In the genomic region with DNA sequence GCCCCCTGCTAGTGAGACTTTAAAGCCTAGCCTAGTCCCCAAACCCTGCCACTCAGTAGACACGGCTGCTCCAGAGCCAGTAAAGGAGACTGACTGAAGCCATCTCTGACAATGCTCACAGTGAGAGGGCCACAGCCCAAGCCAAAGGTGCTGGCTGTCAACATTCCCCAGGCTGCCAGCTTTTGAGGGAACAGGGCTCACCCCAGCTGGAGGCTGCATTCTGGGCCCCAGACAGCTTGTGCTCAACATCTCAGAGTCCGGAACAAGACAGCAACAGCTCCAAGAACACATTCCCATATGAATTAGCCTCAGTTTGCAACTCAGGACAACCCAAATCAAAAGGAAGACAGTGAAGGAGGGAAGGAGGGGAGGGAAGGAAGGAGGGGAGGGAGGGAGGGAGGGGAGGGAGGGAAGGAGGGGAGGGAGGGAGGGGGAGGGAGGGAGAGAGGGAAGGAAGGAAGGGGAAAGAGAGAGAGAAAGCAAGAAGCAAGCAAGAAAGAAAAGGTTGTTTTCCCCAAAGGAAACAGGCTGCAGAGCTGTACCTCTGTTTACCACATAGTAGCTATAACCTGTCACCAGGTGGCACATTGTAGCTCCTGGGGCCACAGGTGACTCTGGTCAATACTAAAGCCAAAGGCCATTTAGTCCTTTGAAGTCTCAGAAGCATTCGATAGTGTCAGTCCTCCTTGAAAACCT, we compare ENCODE assay signal across 22 cellular contexts. TPM values are rescaled to one million over a fixed set of nuclear protein-coding genes. Genes with fewer than 3 reads are reported as not detected.
DNase-seq lines count a peak whose midpoint lies in the region; ATAC-seq and TF ChIP-seq lines count a peak whose summit lies in the region.
"Had no signal": no experiment of that assay in that cellular context is flagged by ENCODE, and none has a peak within 500 bp of the region (broad histone marks: within the 10 kb centered on the region; RNA-seq: fewer than 3 reads in every experiment).

No MANE protein-coding gene starts in this region.

- no peak overlapping the region for H2AFZ ChIP-seq in GM23338
- H2AFZ ChIP-seq: parathyroid adenoma had no signal

- H4K20me1 ChIP-seq in GM23338 (replicated peaks; ENCODE audit: insufficient read depth): peaks cover 16% of the 10 kb centered on the region

- no peak overlapping the region for H3K27ac ChIP-seq in GM23338 (ENCODE audit: low read depth)
- H3K27ac ChIP-seq: breast epithelium, parathyroid adenoma, tibial nerve had no signal

- intact Hi-C loops in lower leg skin (cut with DNase I; ENCODE audit: low total_unique reads): loop anchor here (10.0 kb wide), 2 partner anchors 106 to 414 kb away; no protein-coding TSS in a partner anchor

- H3K4me1 ChIP-seq in GM23338 (ENCODE audit: insufficient read depth): peaks cover 35% of the 10 kb centered on the region
- H3K4me1 ChIP-seq: breast epithelium had no signal

- peaks cover 17% of the 10 kb centered on the region for H3K27me3 Mint-ChIP-seq in GM23338 (ENCODE audit: insufficient read depth, low read depth, poor library complexity)

- 40 to 53% methylated on average over 3 of the region's 3 CpGs for WGBS in lower leg skin, 2 donors

- TF ChIP-seq CTCF in GM23338 (conservative IDR thresholded peaks at IDR 0.05; ENCODE audit: low read depth in 2 of 2): peak in 1 of 2 experiments; percentile 30; a peak in 1 of 4 replicates
- TF ChIP-seq CTCF in lower leg skin (IDR thresholded peaks at IDR 0.05): no peak

- peaks cover 4% of the 10 kb centered on the region; the same call in 1 of the 3 replicates for H3K36me3 Mint-ChIP-seq in GM23338 (ENCODE audit: low read depth)

- H3K4me1 Mint-ChIP-seq in GM23338: peaks cover 62% of the 10 kb centered on the region

- no peak for TF ChIP-seq POLR2A in lower leg skin (IDR thresholded peaks at IDR 0.05)

- H3K4me2 ChIP-seq in GM23338: peak overlapping the region; percentile 60

- peak; percentile 46 for DNase-seq in GM23338 (ENCODE audit: low spot score)
- DNase-seq in cerebellar nuclear complex (lab: John Stamatoyannopoulos, UW): peak; percentile 40 to 69
- no peak for DNase-seq in NCI-H82 (lab: John Stamatoyannopoulos, UW)
- DNase-seq in lower leg skin (ENCODE audit: low spot score in 2 of 2): no peak
- DNase-seq: activated CD4-positive, alpha-beta memory T cell treated with anti-CD3 and anti-CD28 coated beads, Interleukin-2, amount 10 ng/mL, durations not matched to agents 7 days and 5 days; activated CD4-positive, CD25-positive, alpha-beta regulatory T cell; activated naive CD4-positive, alpha-beta T cell; activated T-cell treated with anti-CD3 and anti-CD28 coated beads for 4 hours; CD4-positive, alpha-beta memory T cell; erythroblast; GDM1; naive thymus-derived CD8-positive, alpha-beta T cell; NCI-H1048; NCI-H2029 treated with DMSO at 0.1 percent for 48 hours; stimulated activated naive CD8-positive, alpha-beta T cell treated with anti-CD3 and anti-CD28 coated beads, Interleukin-15, Interleukin-2, amounts not matched to agents 100 U/mL and 50 U/mL, for 24 hours; T1000 had no signal

- no peaks in the 10 kb centered on the region for H3K36me3 ChIP-seq in GM23338 (ENCODE audit: insufficient read depth)
- H3K36me3 ChIP-seq: breast epithelium, tibial nerve had no signal

- H3K4me3 Mint-ChIP-seq in GM23338: no peak overlapping the region; the same call in 2 of the 3 replicates
- H3K4me3 Mint-ChIP-seq: activated CD4-positive, alpha-beta memory T cell treated with anti-CD3 and anti-CD28 coated beads, Interleukin-2, amount 10 ng/mL, durations not matched to agents 7 days and 5 days; naive thymus-derived CD8-positive, alpha-beta T cell had no signal

- H3K27ac Mint-ChIP-seq in GM23338: no peak overlapping the region
- H3K27ac Mint-ChIP-seq: activated CD4-positive, alpha-beta memory T cell treated with anti-CD3 and anti-CD28 coated beads, Interleukin-2, amount 10 ng/mL, durations not matched to agents 7 days and 5 days; CD4-positive, alpha-beta memory T cell had no signal

- no peaks in the 10 kb centered on the region for H3K27me3 ChIP-seq in GM23338 (ENCODE audit: insufficient read depth)
- H3K27me3 ChIP-seq: breast epithelium had no signal

- ATAC-seq in GM23338: no peak; the same call in 2 of the 3 replicates
- ATAC-seq in HG02763 (IDR thresholded peaks at IDR 0.05; ENCODE audit: unreplicated experiment): no peak
- ATAC-seq: naive thymus-derived CD8-positive, alpha-beta T cell; stimulated activated naive CD8-positive, alpha-beta T cell treated with anti-CD3 and anti-CD28 coated beads, Interleukin-15, Interleukin-2, amounts not matched to agents 100 U/mL and 50 U/mL, for 24 hours had no signal

- H3K9me3 Mint-ChIP-seq in GM23338: no peaks in the 10 kb centered on the region
- H3K9me3 Mint-ChIP-seq: activated CD4-positive, alpha-beta memory T cell treated with anti-CD3 and anti-CD28 coated beads, Interleukin-2, amount 10 ng/mL, durations not matched to agents 7 days and 5 days; CD4-positive, alpha-beta memory T cell; naive thymus-derived CD8-positive, alpha-beta T cell had no signal

- 0 out of 2 replicates have a peak, but pooled peaks cover 7% of the 10 kb centered on the region for H3K79me2 ChIP-seq in GM23338 (replicated peaks; ENCODE audit: insufficient read depth)
- H3K79me2 ChIP-seq: parathyroid adenoma had no signal

- H3K9me3 ChIP-seq in iPS-18c (ENCODE audit: control insufficient read depth, insufficient read depth, low read length): no peaks in the 10 kb centered on the region
- H3K9me3 ChIP-seq: breast epithelium, tibial nerve had no signal

- H3F3A ChIP-seq in GM23338 (replicated peaks; ENCODE audit: low read depth): peaks cover 30% of the 10 kb centered on the region

- no peak overlapping the region for H3K4me3 ChIP-seq in GM23338
- H3K4me3 ChIP-seq in iPS-18c (ENCODE audit: insufficient read depth, low read depth, low read length): 0 out of 2 replicates have a peak overlapping the region, but pooled peaks have one; percentile 20
- H3K4me3 ChIP-seq in lower leg skin (ENCODE audit: low read depth, poor library complexity, severe bottlenecking): no peak overlapping the region
- H3K4me3 ChIP-seq: breast epithelium, tibial nerve had no signal

- no peaks in the 10 kb centered on the region for H3K9me2 ChIP-seq in GM23338 (ENCODE audit: insufficient read depth)

TF ChIP-seq in GM23338, 12 proteins besides CTCF, POLR2A, EP300 and RAD21 (continues in another document):
- TF ChIP-seq JUNB (IDR thresholded peaks at IDR 0.05; ENCODE audit: unreplicated experiment) (no peak), NANOG (IDR thresholded peaks at IDR 0.05; ENCODE audit: borderline replicate concordance) (no peak), POLR2AphosphoS5 (IDR thresholded peaks at IDR 0.05; ENCODE audit: low read depth) (no peak), ZNF331 (CRISPR knock-in tag; IDR thresholded peaks at IDR 0.05; ENCODE audit: low read depth) (no peak), EZH2 (IDR thresholded peaks at IDR 0.05; ENCODE audit: low read depth, unreplicated experiment) (no peak), EZH2phosphoT487 (IDR thresholded peaks at IDR 0.05; ENCODE audit: unreplicated experiment) (no peak), ZNF114 (CRISPR knock-in tag; IDR thresholded peaks at IDR 0.05) (no peak), STAT1 (IDR thresholded peaks at IDR 0.05; ENCODE audit: unreplicated experiment) (no peak), CREB1 (CRISPR knock-in tag; IDR thresholded peaks at IDR 0.05; ENCODE audit: low read depth) (no peak)
- TF ChIP-seq, protein P1, sequence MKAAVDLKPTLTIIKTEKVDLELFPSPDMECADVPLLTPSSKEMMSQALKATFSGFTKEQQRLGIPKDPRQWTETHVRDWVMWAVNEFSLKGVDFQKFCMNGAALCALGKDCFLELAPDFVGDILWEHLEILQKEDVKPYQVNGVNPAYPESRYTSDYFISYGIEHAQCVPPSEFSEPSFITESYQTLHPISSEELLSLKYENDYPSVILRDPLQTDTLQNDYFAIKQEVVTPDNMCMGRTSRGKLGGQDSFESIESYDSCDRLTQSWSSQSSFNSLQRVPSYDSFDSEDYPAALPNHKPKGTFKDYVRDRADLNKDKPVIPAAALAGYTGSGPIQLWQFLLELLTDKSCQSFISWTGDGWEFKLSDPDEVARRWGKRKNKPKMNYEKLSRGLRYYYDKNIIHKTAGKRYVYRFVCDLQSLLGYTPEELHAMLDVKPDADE (IDR thresholded peaks at IDR 0.05): no peak

RNA-seq across cellular contexts. Expression of a gene that starts 5.4 kb away (rescaled TPM):
- total RNA-seq in GM23338 (2014; rRNA removed; shearing (Covaris generic)): 10.4 and 35.7 TPM in 2 replicates
- 6.7 and 7.6 TPM in 2 replicates for polyA plus RNA-seq in GM23338 (2016; fragmentation: Nextera tagmentation; extraction: Ambion mirVana)
- 1 to 10 TPM in 1 of 4 donors, under 1 TPM in 3; 0.63 to 3.6 (median 0.84) TPM for total RNA-seq in lower leg skin
- total RNA-seq: skeletal muscle tissue had no signal
- polyA plus RNA-seq: CD4-positive, alpha-beta memory T cell; naive thymus-derived CD8-positive, alpha-beta T cell had no signal

RNA-seq across cellular contexts. Expression of a gene that starts 7.7 kb away (rescaled TPM):
- total RNA-seq in GM23338 (2014; rRNA removed; shearing (Covaris generic)): 17.9 and 22.8 TPM in 2 replicates
- polyA plus RNA-seq in GM23338 (2016; fragmentation: Nextera tagmentation; extraction: Ambion mirVana): 10.4 and 12.5 TPM in 2 replicates
- total RNA-seq in lower leg skin: 10 to 100 TPM; 14.6 to 24.1 (median 18.2) TPM

RNA-seq across cellular contexts. Expression of a gene that starts 30.8 kb away (rescaled TPM):
- 68.2 and 90.3 TPM in 2 replicates for total RNA-seq in GM23338 (2014; rRNA removed; shearing (Covaris generic))
- polyA plus RNA-seq in GM23338 (2016; fragmentation: Nextera tagmentation; extraction: Ambion mirVana): 32.1 and 35.6 TPM in 2 replicates
- 10 to 100 TPM; 12.8 to 26.6 (median 17.7) TPM for total RNA-seq in lower leg skin

RNA-seq across cellular contexts. Expression of a gene that starts 35.7 kb away (rescaled TPM):
- 112 and 116 TPM in 2 replicates for total RNA-seq in GM23338 (2014; rRNA removed; shearing (Covaris generic))
- 142 and 149 TPM in 2 replicates for polyA plus RNA-seq in GM23338 (2016; fragmentation: Nextera tagmentation; extraction: Ambion mirVana)
- total RNA-seq in lower leg skin: 100 to 1,000 TPM; 135 to 180 (median 169) TPM

RNA-seq across cellular contexts. Expression of a gene that starts 40.0 kb away (rescaled TPM):
- 52.7 and 63.1 TPM in 2 replicates for total RNA-seq in GM23338 (2014; rRNA removed; shearing (Covaris generic))
- polyA plus RNA-seq in GM23338 (2016; fragmentation: Nextera tagmentation; extraction: Ambion mirVana): 22.4 and 22.8 TPM in 2 replicates
- 10 to 100 TPM; 21.6 to 50.5 (median 30.3) TPM for total RNA-seq in lower leg skin

Comparison
In these comparisons a context has a peak if more than half of its experiments do, and no peak if none do; other contexts are left out.
1. DNase-seq: peak in GM23338 (single experiment) and cerebellar nuclear complex (2 of 2); none in NCI-H82 (single experiment) and lower leg skin (0 of 2).